Comparison of ENCODE assay signal across 8 cellular contexts in genomic region chr18:63237911-63238710, GRCh38.
DNase-seq lines count a peak whose midpoint lies in the region; ATAC-seq, FAIRE-seq and TF ChIP-seq lines count a peak whose summit lies in the region.

No MANE protein-coding gene starts in this region.

- H3K27ac ChIP-seq in SK-N-SH (ENCODE audit: low read depth in 2 of 2, low read length in 1 of 2) = peak overlapping the region; percentile 64 to 78

- H3K4me3 ChIP-seq in SK-N-SH (ENCODE audit: low read depth in 2 of 2, low read length in 1 of 2) (peak overlapping the region in 1 of 2 experiments; percentile 24; a peak in 2 of 4 replicates), foreskin fibroblast (ENCODE audit: low read depth in 1 of 2, low read length in 2 of 2) (peak overlapping the region; percentile 19 to 23)

- POLR2A ChIA-PET in SK-N-SH (lab: Yijun Ruan, JAX) = no interaction called here

- DNase-seq in D721Med (ENCODE audit: insufficient read length, low spot score) (no peak), SK-N-SH (no peak), foreskin fibroblast (peak; percentile 77 to 89), osteocyte (ENCODE audit: extremely low spot score, unreplicated experiment) (no peak), D341Med (ENCODE audit: low spot score) (no peak)
- DNase-seq in activated T-helper 1 cell treated with anti-CD3 and anti-CD28 coated beads, Interleukin-12 subunit alpha, Interleukin-12 subunit beta, Interleukin-2, Interleukin-4 antibody, amounts not matched to agents 30 ng/mL and 10 ng/mL and 1 ng/mL, durations not matched to agents 14 hours and 24 hours and 36 hours (ENCODE audit: low spot score) = no peak
- DNase-seq in stimulated activated CD4-positive, alpha-beta T cell treated with anti-CD3 and anti-CD28 coated beads, Interleukin-2, amount 100 ng/mL, for 48 hours = no peak

- H3K36me3 Mint-ChIP-seq in osteocyte (ENCODE audit: unreplicated experiment) = no peaks in the 10 kb centered on the region
- peaks cover 61% of the 10 kb centered on the region for H3K36me3 Mint-ChIP-seq in activated T-helper 1 cell treated with anti-CD3 and anti-CD28 coated beads, Interleukin-12 subunit alpha, Interleukin-12 subunit beta, Interleukin-2, Interleukin-4 antibody, amounts not matched to agents 30 ng/mL and 10 ng/mL and 1 ng/mL, durations not matched to agents 14 hours and 24 hours and 36 hours (ENCODE audit: low read depth)

- no peaks in the 10 kb centered on the region for H3K27me3 Mint-ChIP-seq in osteocyte (ENCODE audit: unreplicated experiment)
- no peaks in the 10 kb centered on the region for H3K27me3 Mint-ChIP-seq in activated T-helper 1 cell treated with anti-CD3 and anti-CD28 coated beads, Interleukin-12 subunit alpha, Interleukin-12 subunit beta, Interleukin-2, Interleukin-4 antibody, amounts not matched to agents 30 ng/mL and 10 ng/mL and 1 ng/mL, durations not matched to agents 14 hours and 24 hours and 36 hours (ENCODE audit: insufficient read depth)

- peak overlapping the region; percentile 89 for H3K27ac Mint-ChIP-seq in osteocyte (ENCODE audit: unreplicated experiment)
- no peak overlapping the region for H3K27ac Mint-ChIP-seq in activated T-helper 1 cell treated with anti-CD3 and anti-CD28 coated beads, Interleukin-12 subunit alpha, Interleukin-12 subunit beta, Interleukin-2, Interleukin-4 antibody, amounts not matched to agents 30 ng/mL and 10 ng/mL and 1 ng/mL, durations not matched to agents 14 hours and 24 hours and 36 hours

- peaks cover 0 to 6% of the 10 kb centered on the region in 2 experiments; a peak in 2 of 4 replicates for H3K4me1 ChIP-seq in SK-N-SH (ENCODE audit: control insufficient read depth in 1 of 2, insufficient read depth in 2 of 2, low read depth in 1 of 2, low read length in 1 of 2)

- TF ChIP-seq RAD21 in SK-N-SH (IDR thresholded peaks at IDR 0.05; ENCODE audit: low read length) = no peak

- H3K9me3 Mint-ChIP-seq in osteocyte (ENCODE audit: unreplicated experiment) = no peaks in the 10 kb centered on the region
- peaks cover 17% of the 10 kb centered on the region for H3K9me3 Mint-ChIP-seq in activated T-helper 1 cell treated with anti-CD3 and anti-CD28 coated beads, Interleukin-12 subunit alpha, Interleukin-12 subunit beta, Interleukin-2, Interleukin-4 antibody, amounts not matched to agents 30 ng/mL and 10 ng/mL and 1 ng/mL, durations not matched to agents 14 hours and 24 hours and 36 hours

- 35% methylated on average over 13 of the region's 13 CpGs for WGBS in SK-N-SH (ENCODE audit: low lambda C conversion rate)

- no peaks in the 10 kb centered on the region for H3K36me3 ChIP-seq in SK-N-SH (replicated peaks in 1 of 2; ENCODE audit: control insufficient read depth in 1 of 2, insufficient read depth in 2 of 2, low read length in 1 of 2)

- H3K9ac ChIP-seq in SK-N-SH = peak overlapping the region; percentile 35; the same call in 1 of the 2 replicates

- no peak for TF ChIP-seq CTCF in D721Med (IDR thresholded peaks at IDR 0.05; ENCODE audit: insufficient read depth, missing control alignments)
- no peak for TF ChIP-seq CTCF in SK-N-SH (IDR thresholded peaks at IDR 0.05)
- TF ChIP-seq CTCF in foreskin fibroblast (IDR thresholded peaks at IDR 0.05; ENCODE audit: low read depth, low read length) = no peak
- TF ChIP-seq CTCF in osteocyte (IDR thresholded peaks at IDR 0.05) = no peak

- H3K9me3 ChIP-seq in SK-N-SH = no peaks in the 10 kb centered on the region

- no peaks in the 10 kb centered on the region for H3K9me2 ChIP-seq in SK-N-SH

- H3K4me1 Mint-ChIP-seq in osteocyte (ENCODE audit: unreplicated experiment) = peaks cover 33% of the 10 kb centered on the region
- H3K4me1 Mint-ChIP-seq in activated T-helper 1 cell treated with anti-CD3 and anti-CD28 coated beads, Interleukin-12 subunit alpha, Interleukin-12 subunit beta, Interleukin-2, Interleukin-4 antibody, amounts not matched to agents 30 ng/mL and 10 ng/mL and 1 ng/mL, durations not matched to agents 14 hours and 24 hours and 36 hours (ENCODE audit: low read depth) = peaks cover 74% of the 10 kb centered on the region

- H2AFZ ChIP-seq in SK-N-SH (ENCODE audit: low read depth) = peak overlapping the region; percentile 78; the same call in 1 of the 2 replicates

- no peaks in the 10 kb centered on the region for H4K20me1 ChIP-seq in SK-N-SH (ENCODE audit: insufficient read depth)

- TF ChIP-seq EP300 in SK-N-SH (IDR thresholded peaks at IDR 0.05; ENCODE audit: borderline replicate concordance in 1 of 2, low read depth in 1 of 2, low read length in 1 of 2) = no peak

- H3K4me2 ChIP-seq in SK-N-SH = peak overlapping the region; percentile 62; the same call in 1 of the 2 replicates

- H3K79me2 ChIP-seq in SK-N-SH (ENCODE audit: insufficient read depth) = no peaks in the 10 kb centered on the region

- no peaks in the 10 kb centered on the region for H3K27me3 ChIP-seq in SK-N-SH (ENCODE audit: insufficient read depth)

- intact Hi-C loops in activated T-helper 1 cell treated with anti-CD3 and anti-CD28 coated beads, Interleukin-12 subunit alpha, Interleukin-12 subunit beta, Interleukin-2, Interleukin-4 antibody, amounts not matched to agents 30 ng/mL and 10 ng/mL and 1 ng/mL, durations not matched to agents 14 hours and 24 hours and 36 hours (cut with micrococcal nuclease) = no loop called here

- H3K4me3 Mint-ChIP-seq in osteocyte (ENCODE audit: unreplicated experiment) = peak overlapping the region; percentile 55
- H3K4me3 Mint-ChIP-seq in activated T-helper 1 cell treated with anti-CD3 and anti-CD28 coated beads, Interleukin-12 subunit alpha, Interleukin-12 subunit beta, Interleukin-2, Interleukin-4 antibody, amounts not matched to agents 30 ng/mL and 10 ng/mL and 1 ng/mL, durations not matched to agents 14 hours and 24 hours and 36 hours = no peak overlapping the region

- FAIRE-seq in D721Med (lab: Jason Lieb, UNC) = peak; percentile 32

- no peak for ATAC-seq in GM18861 (IDR thresholded peaks at IDR 0.05; ENCODE audit: unreplicated experiment)

- H3F3A ChIP-seq in SK-N-SH (replicated peaks; ENCODE audit: insufficient read depth) = peaks cover 4% of the 10 kb centered on the region

- CTCF ChIA-PET in SK-N-SH (lab: Yijun Ruan, JAX) = interaction anchor here (0.9 kb wide), 1 partner anchor 80 kb away, joined by 3 read pairs; no protein-coding TSS in a partner anchor

TF ChIP-seq in SK-N-SH, 30 proteins besides CTCF, POLR2A, EP300 and RAD21:
- no peak for TF ChIP-seq JUND (IDR thresholded peaks at IDR 0.05)
- no peak for TF ChIP-seq RFX5 (IDR thresholded peaks at IDR 0.05; ENCODE audit: low read length)
- TF ChIP-seq GABPA (IDR thresholded peaks at IDR 0.05; ENCODE audit: low read depth) = no peak
- TF ChIP-seq RXRA (IDR thresholded peaks at IDR 0.05; ENCODE audit: borderline replicate concordance, low read depth) = peak; percentile 60; the same call in 1 of the 2 replicates
- TF ChIP-seq PBX3 (IDR thresholded peaks at IDR 0.05) = peak; percentile 27
- TF ChIP-seq YY1 (IDR thresholded peaks at IDR 0.05; ENCODE audit: low read depth) = no peak
- peak; percentile 31; the same call in 1 of the 2 replicates for TF ChIP-seq NFIC (IDR thresholded peaks at IDR 0.05; ENCODE audit: borderline replicate concordance)
- peak; percentile 80; the same call in 1 of the 2 replicates for TF ChIP-seq TEAD4 (IDR thresholded peaks at IDR 0.05; ENCODE audit: borderline replicate concordance, insufficient read depth)
- TF ChIP-seq MAX (IDR thresholded peaks at IDR 0.05; ENCODE audit: low read depth) = peak; percentile 25; the same call in 1 of the 2 replicates
- TF ChIP-seq TCF12 (IDR thresholded peaks at IDR 0.05) = peak; percentile 40; the same call in 1 of the 2 replicates
- TF ChIP-seq SMC3 (IDR thresholded peaks at IDR 0.05; ENCODE audit: low read depth, low read length) = no peak
- no peak for TF ChIP-seq MEF2A (IDR thresholded peaks at IDR 0.05; ENCODE audit: borderline replicate concordance, low read depth)
TF ChIP-seq in SK-N-SH: peak in this region for 6.

Comparison
In these comparisons a context has a peak if more than half of its experiments do, and no peak if none do; other contexts are left out.
1. DNase-seq: peak in foreskin fibroblast (2 of 2); none in D721Med (single experiment), SK-N-SH (single experiment), osteocyte (single experiment), activated T-helper 1 cell treated with anti-CD3 and anti-CD28 coated beads, Interleukin-12 subunit alpha, Interleukin-12 subunit beta, Interleukin-2, Interleukin-4 antibody, amounts not matched to agents 30 ng/mL and 10 ng/mL and 1 ng/mL, durations not matched to agents 14 hours and 24 hours and 36 hours (single experiment), stimulated activated CD4-positive, alpha-beta T cell treated with anti-CD3 and anti-CD28 coated beads, Interleukin-2, amount 100 ng/mL, for 48 hours (0 of 2) and D341Med (single experiment).